Comparison of ENCODE assay signal across 31 cellular contexts in genomic region chr1:237891979-237892378, GRCh38. TPM values are rescaled to one million over a fixed set of nuclear protein-coding genes. Genes with fewer than 3 reads are reported as not detected.
"Had no signal": no experiment of that assay in that cellular context is flagged by ENCODE, and none has a peak within 500 bp of the region (broad histone marks: within the 10 kb centered on the region; RNA-seq: fewer than 3 reads in every experiment).

No MANE protein-coding gene starts in this region.

- H3K9ac ChIP-seq: parathyroid adenoma had no signal

- H3K9me3 ChIP-seq: esophagus squamous epithelium, heart left ventricle, left lung, lower lobe of right lung, psoas muscle, spleen, tibial artery, upper lobe of left lung, uterus had no signal

- H3K27ac Mint-ChIP-seq: endodermal cell; naive B cell; nephron; stimulated activated memory B cell treated with anti-CD40 and anti-IgM and Interleukin-4, amounts not matched to agents 10 μg/mL and 1 μg/mL and 100 μg/mL, for 72 hours; stimulated activated naive CD8-positive, alpha-beta T cell treated with anti-CD3 and anti-CD28 coated beads, Interleukin-15, Interleukin-2, amounts not matched to agents 100 ng/mL and 50 ng/mL, for 24 hours had no signal

- DNase-seq: effector CD4-positive, alpha-beta T cell; endodermal cell; esophagus squamous epithelium; heart left ventricle; hippocampal formation; left lung; lower lobe of right lung; mesenchymal stem cell; naive B cell; psoas muscle; spleen; stimulated activated CD4-positive, alpha-beta T cell treated with anti-CD3 and anti-CD28 coated beads, Interleukin-15, amount 100 ng/mL, for 24 hours; stimulated activated CD4-positive, alpha-beta T cell treated with anti-CD3 and anti-CD28 coated beads, Interleukin-1b, Interleukin-23, amount 100 ng/mL, for 48 hours; stimulated activated CD4-positive, alpha-beta T cell treated with anti-CD3 and anti-CD28 coated beads, Interleukin-4, amount 100 ng/mL, for 24 hours; tibial artery; upper lobe of left lung; uterus had no signal

- H3K4me3 ChIP-seq: coronary artery, esophagus squamous epithelium, heart left ventricle, left lung, lower lobe of right lung, psoas muscle, spleen, tibial artery, upper lobe of left lung, uterus had no signal

- H3K27me3 Mint-ChIP-seq: naive B cell; stimulated activated memory B cell treated with anti-CD40 and anti-IgM and Interleukin-4, amounts not matched to agents 10 μg/mL and 1 μg/mL and 100 μg/mL, for 72 hours; stimulated activated naive CD8-positive, alpha-beta T cell treated with anti-CD3 and anti-CD28 coated beads, Interleukin-15, Interleukin-2, amounts not matched to agents 100 ng/mL and 50 ng/mL, for 24 hours had no signal

- H3K27me3 ChIP-seq: esophagus squamous epithelium, heart left ventricle, left lung, spleen, tibial artery, upper lobe of left lung, uterus had no signal

- H3K4me1 ChIP-seq: esophagus squamous epithelium, heart left ventricle, left lung, lower lobe of right lung, parathyroid adenoma, psoas muscle, spleen, tibial artery, upper lobe of left lung, uterus had no signal

- H3K36me3 ChIP-seq: esophagus squamous epithelium, heart left ventricle, left lung, lower lobe of right lung, spleen, tibial artery, upper lobe of left lung, uterus had no signal

- H3K4me1 Mint-ChIP-seq: naive B cell; nephron; stimulated activated memory B cell treated with anti-CD40 and anti-IgM and Interleukin-4, amounts not matched to agents 10 μg/mL and 1 μg/mL and 100 μg/mL, for 72 hours had no signal

- H2AFZ ChIP-seq: parathyroid adenoma had no signal

- H3K79me2 ChIP-seq: parathyroid adenoma had no signal

- H3K9me3 Mint-ChIP-seq: endodermal cell; nephron; stimulated activated memory B cell treated with anti-CD40 and anti-IgM and Interleukin-4, amounts not matched to agents 10 μg/mL and 1 μg/mL and 100 μg/mL, for 72 hours; stimulated activated naive CD8-positive, alpha-beta T cell treated with anti-CD3 and anti-CD28 coated beads, Interleukin-15, Interleukin-2, amounts not matched to agents 100 ng/mL and 50 ng/mL, for 24 hours had no signal

- H3K36me3 Mint-ChIP-seq: naive B cell; stimulated activated memory B cell treated with anti-CD40 and anti-IgM and Interleukin-4, amounts not matched to agents 10 μg/mL and 1 μg/mL and 100 μg/mL, for 72 hours had no signal

- H3K27ac ChIP-seq: coronary artery, esophagus squamous epithelium, heart left ventricle, left lung, lower lobe of right lung, parathyroid adenoma, psoas muscle, spleen, tibial artery, upper lobe of left lung, uterus had no signal

- H3K4me3 Mint-ChIP-seq: endodermal cell; naive B cell; nephron; stimulated activated memory B cell treated with anti-CD40 and anti-IgM and Interleukin-4, amounts not matched to agents 10 μg/mL and 1 μg/mL and 100 μg/mL, for 72 hours; stimulated activated naive CD8-positive, alpha-beta T cell treated with anti-CD3 and anti-CD28 coated beads, Interleukin-15, Interleukin-2, amounts not matched to agents 100 ng/mL and 50 ng/mL, for 24 hours had no signal

RNA-seq across cellular contexts. Expression of gene ZP4, which starts 1.3 kb away (rescaled TPM):
- total RNA-seq: chondrocyte, dermis microvascular lymphatic vessel endothelial cell, endodermal cell, endothelial cell of umbilical vein, esophagus squamous epithelium, frontal cortex, glomerular endothelial cell, heart left ventricle, left lung, lower lobe of right lung, omental fat pad, psoas muscle, sciatic nerve, skeletal muscle tissue, spleen, temporal lobe, upper lobe of left lung, uterus had no signal
- polyA plus RNA-seq: endothelial cell of umbilical vein, heart left ventricle, psoas muscle, spleen had no signal
